26 cellular contexts compared by ENCODE assay signal in genomic region chr19:39708594-39708993, GRCh38. TPM values are rescaled to one million over a fixed set of nuclear protein-coding genes. Genes with fewer than 3 reads are reported as not detected.
A peak's percentile ranks its signal among the peaks of the same experiment; 100 is the strongest.
DNase-seq lines count a peak whose midpoint lies in the region; ATAC-seq and TF ChIP-seq lines count a peak whose summit lies in the region.
"Had no signal": no experiment of that assay in that cellular context is flagged by ENCODE, and none has a peak within 500 bp of the region (broad histone marks: within the 10 kb centered on the region; RNA-seq: fewer than 3 reads in every experiment).

No MANE protein-coding gene starts in this region.

- no peak overlapping the region for H3K4me3 ChIP-seq in GM12864 (ENCODE audit: low read depth, low read length)
- no peak overlapping the region for H3K4me3 ChIP-seq in Karpas-422 (ENCODE audit: low read length)
- H3K4me3 ChIP-seq: K562, SJCRH30 had no signal

- peaks cover 60% of the 10 kb centered on the region for H3K4me1 ChIP-seq in Karpas-422 (ENCODE audit: low read length)
- H3K4me1 ChIP-seq: SJCRH30 had no signal

- no peak overlapping the region for H2AFZ ChIP-seq in Karpas-422 (ENCODE audit: low read length)

- peaks cover 2% of the 10 kb centered on the region; the same call in 1 of the 2 replicates for H3K36me3 ChIP-seq in Karpas-422 (ENCODE audit: insufficient read depth, low read length)
- H3K36me3 ChIP-seq: SJCRH30 had no signal

- no peak overlapping the region for H3K9ac ChIP-seq in Karpas-422 (ENCODE audit: low read length)

- H3K4me2 ChIP-seq in Karpas-422 (ENCODE audit: low read depth, low read length, poor library complexity, severe bottlenecking) = no peak overlapping the region

- no peaks in the 10 kb centered on the region for H4K20me1 ChIP-seq in Karpas-422 (ENCODE audit: insufficient read depth, low read depth, low read length)

- DNase-seq in GM12864 (ENCODE audit: low read depth) (peak; percentile 54), Karpas-422 (peak; percentile 41), mucosa of gallbladder (ENCODE audit: low spot score) (no peak), HK-2 (ENCODE audit: unreplicated experiment) (no peak), GM19238 (ENCODE audit: insufficient read length, low spot score) (no peak)
- DNase-seq: 8988T, MM.1S, NCI-H1048, NCI-H1417 treated with DMSO at 0.1 percent for 48 hours, NCI-H187, NCI-H446 treated with DMSO at 0.1 percent for 48 hours, NCI-H526 treated with DMSO at 0.1 percent for 48 hours, OCI-M1, SJCRH30, T-helper 1 cell had no signal

- ATAC-seq in GM18858 (IDR thresholded peaks at IDR 0.05; ENCODE audit: unreplicated experiment) (peak; percentile 47), GM21529 (IDR thresholded peaks at IDR 0.05; ENCODE audit: unreplicated experiment) (peak; percentile 48), GM19455 (IDR thresholded peaks at IDR 0.05; ENCODE audit: unreplicated experiment) (no peak)
- ATAC-seq: HCT116, HepG2, K562 had no signal

- TF ChIP-seq CTCF in GM12864 (IDR thresholded peaks at IDR 0.05; ENCODE audit: low read depth, low read length, missing control alignments) = no peak

- no peaks in the 10 kb centered on the region for H3K9me2 ChIP-seq in Karpas-422 (replicated peaks; ENCODE audit: insufficient read depth, low read length)

- H3K79me2 ChIP-seq in Karpas-422 (ENCODE audit: low read length) = no peaks in the 10 kb centered on the region

- H3K27ac ChIP-seq in Karpas-422 (ENCODE audit: low read length) = no peak overlapping the region
- H3K27ac ChIP-seq: C4-2B, HL-60, SJCRH30 had no signal

- H3K27me3 ChIP-seq in Karpas-422 (ENCODE audit: low read length) = no peaks in the 10 kb centered on the region
- H3K27me3 ChIP-seq: SJCRH30 had no signal

- no peaks in the 10 kb centered on the region for H3K9me3 ChIP-seq in Karpas-422 (ENCODE audit: low read length)
- H3K9me3 ChIP-seq: SJCRH30 had no signal

RNA-seq across cellular contexts. Expression of gene LGALS14, which starts 4.3 kb away (rescaled TPM):
- total RNA-seq in Karpas-422 (2014; rRNA removed; shearing (Covaris generic); ENCODE audit: low replicate concordance) = 3.7 and 6.1 TPM in 2 replicates
- total RNA-seq in mucosa of gallbladder = not detected
- total RNA-seq: Daoy, HepG2, HT-29, K562, SJCRH30 had no signal

RNA-seq across cellular contexts. Expression of gene CLC, which starts 29.2 kb away (rescaled TPM):
- not detected in 2 replicates for total RNA-seq in Karpas-422 (2014; rRNA removed; shearing (Covaris generic); ENCODE audit: low replicate concordance)
- 0.35 TPM for total RNA-seq in mucosa of gallbladder
- total RNA-seq: Daoy, HepG2, HT-29, SJCRH30 had no signal

RNA-seq across cellular contexts. Expression of gene LGALS16, which starts 52.9 kb away (rescaled TPM):
- not detected in 2 replicates for total RNA-seq in Karpas-422 (2014; rRNA removed; shearing (Covaris generic); ENCODE audit: low replicate concordance)
- not detected for total RNA-seq in mucosa of gallbladder
- total RNA-seq: Daoy, H1, HepG2, HT-29, K562, SJCRH30 had no signal

Comparison
In these comparisons a context has a peak if more than half of its experiments do, and no peak if none do; other contexts are left out.
1. DNase-seq: peak in GM12864 (single experiment) and Karpas-422 (single experiment); none in mucosa of gallbladder (single experiment), HK-2 (single experiment) and GM19238 (single experiment).